Comparison of ENCODE assay signal across 8 cellular contexts in genomic region chr10:62038609-62039190, GRCh38.
DNase-seq lines count a peak whose midpoint lies in the region; ATAC-seq and TF ChIP-seq lines count a peak whose summit lies in the region.

No MANE protein-coding gene starts in this region.

- peak; percentile 54 to 98 (median 87) for TF ChIP-seq CTCF in dorsolateral prefrontal cortex (IDR thresholded peaks at IDR 0.05 in 54 of 56, conservative IDR thresholded peaks at IDR 0.05 in 2 of 56; ENCODE audit: low read depth in 1 of 56, partially characterized antibody in 56 of 56)

- ATAC-seq in HG03097 (IDR thresholded peaks at IDR 0.05; ENCODE audit: low FRiP score, unreplicated experiment): peak; percentile 46

- peak overlapping the region in 21 of 59 donors; percentile 3 to 68 (median 32) for H3K27ac ChIP-seq in dorsolateral prefrontal cortex

- no peaks in the 10 kb centered on the region for H3K27me3 ChIP-seq in dorsolateral prefrontal cortex

- peak overlapping the region in 46 of 59 donors; percentile 8 to 60 (median 34) for H3K4me3 ChIP-seq in dorsolateral prefrontal cortex

- intact Hi-C loops in dorsolateral prefrontal cortex (cut with DNase I): loop anchor here (2.0 to 5.0 kb wide), 3 partner anchors 136 to 206 kb away; partner anchors contain the start of gene ARID5B (in 1 of the 2)

- DNase-seq in NCI-H2029 (lab: John Stamatoyannopoulos, UW) (peak; percentile 21), NCI-H2029 treated with DMSO at 0.1 percent for 48 hours (lab: John Stamatoyannopoulos, UW) (no peak), NCI-H446 treated with DMSO at 0.1 percent for 48 hours (lab: John Stamatoyannopoulos, UW) (peak; percentile 46), dorsolateral prefrontal cortex (peak in 9 of 10 donors; percentile 34 to 78 (median 69)), medulla oblongata (ENCODE audit: extremely low spot score) (peak; percentile 85)
- peak; percentile 77 for DNase-seq in activated CD4-positive, alpha-beta T cell treated with anti-CD3 and anti-CD28 coated beads, Interleukin-2, amount 50 U/mL, for 1 hour
- DNase-seq in stimulated activated CD8-positive, alpha-beta memory T cell treated with anti-CD3 and anti-CD28 coated beads, Interleukin-12 subunit alpha, Interleukin-12 subunit beta, amount 100 ng/mL, for 4 hours (ENCODE audit: low read depth): peak; percentile 49
